Comparison of ENCODE assay signal across 9 cellular contexts in genomic region chr5:759111-759741, GRCh38. TPM values are rescaled to one million over a fixed set of nuclear protein-coding genes. Genes with fewer than 3 reads are reported as not detected.
A peak's percentile ranks its signal among the peaks of the same experiment; 100 is the strongest.
DNase-seq lines count a peak whose midpoint lies in the region; ATAC-seq lines count a peak whose summit lies in the region.
"Had no signal": no experiment of that assay in that cellular context is flagged by ENCODE, and none has a peak within 500 bp of the region (broad histone marks: within the 10 kb centered on the region; RNA-seq: fewer than 3 reads in every experiment).

No MANE protein-coding gene starts in this region.

- no peak for ATAC-seq in GM21360 (IDR thresholded peaks at IDR 0.05; ENCODE audit: unreplicated experiment)
- ATAC-seq in HG02981 (IDR thresholded peaks at IDR 0.05; ENCODE audit: unreplicated experiment): no peak
- ATAC-seq in GM18873 (IDR thresholded peaks at IDR 0.05; ENCODE audit: low FRiP score, unreplicated experiment): no peak
- no peak for ATAC-seq in GM18519 (IDR thresholded peaks at IDR 0.05; ENCODE audit: low FRiP score, unreplicated experiment)

- no peak overlapping the region for H2BK5ac ChIP-seq in trophoblast cell (ENCODE audit: low read depth, low read length, poor library complexity)

- H3K27me3 ChIP-seq in trophoblast cell (ENCODE audit: insufficient read depth, low read length): no peaks in the 10 kb centered on the region

- no peaks in the 10 kb centered on the region for H3K36me3 ChIP-seq in trophoblast cell (ENCODE audit: control insufficient read depth in 1 of 2, insufficient read depth in 2 of 2, low read length in 2 of 2)
- H3K36me3 ChIP-seq: HAP-1 had no signal

- H3K27me3 Mint-ChIP-seq in T-helper 2 cell treated with Interferon-gamma antibody and Interleukin-4, amounts not matched to agents 5 μg/mL and 100 μg/mL, for 36 hours (ENCODE audit: low read depth): no peaks in the 10 kb centered on the region

- H2AFZ ChIP-seq in trophoblast cell (ENCODE audit: insufficient read depth, low read length, poor library complexity): no peak overlapping the region

- no peak overlapping the region for H3K4me3 ChIP-seq in trophoblast cell (ENCODE audit: low read depth, low read length)
- H3K4me3 ChIP-seq: HAP-1 had no signal

- no peaks in the 10 kb centered on the region for H3K79me2 ChIP-seq in trophoblast cell (ENCODE audit: control insufficient read depth, insufficient read depth, low read length, poor library complexity)

- peaks cover 21% of the 10 kb centered on the region for H3K9me3 ChIP-seq in trophoblast cell (ENCODE audit: insufficient read depth, low read depth, low read length)
- H3K9me3 ChIP-seq: HAP-1 had no signal

- no peak overlapping the region for H4K12ac ChIP-seq in trophoblast cell (ENCODE audit: low read depth, low read length)

- no CpG with 5 or more reads among the region's 33 CpGs for WGBS in trophoblast cell (ENCODE audit: extremely low coverage, insufficient coverage, insufficient read length)

- no peaks in the 10 kb centered on the region for H3K79me1 ChIP-seq in trophoblast cell (ENCODE audit: low read length)

- no peak overlapping the region for H3K4me2 ChIP-seq in trophoblast cell (ENCODE audit: low read length)

- H3K9me3 Mint-ChIP-seq in T-helper 2 cell treated with Interferon-gamma antibody and Interleukin-4, amounts not matched to agents 5 μg/mL and 100 μg/mL, for 36 hours: no peaks in the 10 kb centered on the region

- H3K4me1 ChIP-seq in trophoblast cell (ENCODE audit: control insufficient read depth in 1 of 2, insufficient read depth in 2 of 2, low read length in 2 of 2): peaks cover 5 to 6% of the 10 kb centered on the region in 2 experiments
- H3K4me1 ChIP-seq: HAP-1 had no signal

- H2AK5ac ChIP-seq in trophoblast cell (ENCODE audit: low read length): no peak overlapping the region

- no peak overlapping the region for H4K91ac ChIP-seq in trophoblast cell (ENCODE audit: low read depth, low read length)

- no peak overlapping the region for H3K27ac ChIP-seq in trophoblast cell (ENCODE audit: low read depth, low read length)

- DNase-seq in GM04504 (ENCODE audit: low read depth) (peak; percentile 12), epidermal melanocyte (ENCODE audit: insufficient read length, low spot score) (peak; percentile 78), trophoblast cell (peak; percentile 88 to 100)
- no peak for DNase-seq in T-helper 2 cell treated with Interferon-gamma antibody and Interleukin-4, amounts not matched to agents 5 μg/mL and 100 μg/mL, for 36 hours (ENCODE audit: low spot score)

- H2BK120ac ChIP-seq in trophoblast cell (ENCODE audit: insufficient read depth, low read length, poor library complexity): no peak overlapping the region

- H2BK12ac ChIP-seq in trophoblast cell (ENCODE audit: low read length): no peak overlapping the region

- no peak overlapping the region for H3K14ac ChIP-seq in trophoblast cell (ENCODE audit: low read length)

- no peak overlapping the region for H3K23ac ChIP-seq in trophoblast cell (ENCODE audit: low read length)

- peaks cover 5% of the 10 kb centered on the region for H3K4me1 Mint-ChIP-seq in T-helper 2 cell treated with Interferon-gamma antibody and Interleukin-4, amounts not matched to agents 5 μg/mL and 100 μg/mL, for 36 hours (ENCODE audit: low read depth)

- no peak overlapping the region for H3K4ac ChIP-seq in trophoblast cell (ENCODE audit: low read depth, low read length)

- H4K8ac ChIP-seq in trophoblast cell (ENCODE audit: low read depth, low read length): no peak overlapping the region

- H3K4me3 Mint-ChIP-seq in T-helper 2 cell treated with Interferon-gamma antibody and Interleukin-4, amounts not matched to agents 5 μg/mL and 100 μg/mL, for 36 hours: peak overlapping the region; percentile 41

- no peaks in the 10 kb centered on the region for H3K36me3 Mint-ChIP-seq in T-helper 2 cell treated with Interferon-gamma antibody and Interleukin-4, amounts not matched to agents 5 μg/mL and 100 μg/mL, for 36 hours (ENCODE audit: low read depth)

- no peak overlapping the region for H3K27ac Mint-ChIP-seq in T-helper 2 cell treated with Interferon-gamma antibody and Interleukin-4, amounts not matched to agents 5 μg/mL and 100 μg/mL, for 36 hours

- H3K18ac ChIP-seq in trophoblast cell (ENCODE audit: low read length): no peak overlapping the region

- no peak overlapping the region for H3K9ac ChIP-seq in trophoblast cell (ENCODE audit: low read length)

RNA-seq across cellular contexts. Expression of gene ZDHHC11B, which starts 25.3 kb away (rescaled TPM):
- polyA plus RNA-seq in trophoblast cell (2013): 0.11 and 0.12 TPM in 2 replicates
